ENCODE assay signal across 10 cellular contexts in genomic region chr7:155546449-155546848, GRCh38. TPM values are rescaled to one million over a fixed set of nuclear protein-coding genes. Genes with fewer than 3 reads are reported as not detected.
A peak's percentile ranks its signal among the peaks of the same experiment; 100 is the strongest.
DNase-seq lines count a peak whose midpoint lies in the region; ATAC-seq, FAIRE-seq and TF ChIP-seq lines count a peak whose summit lies in the region.
"Not testable (repeated sequence)": the region's sequence is repeated elsewhere in the genome, so short reads cannot be mapped to it uniquely, and the experiment has no call there.
"Had no signal": no experiment of that assay in that cellular context is flagged by ENCODE, and none has a peak within 500 bp of the region (broad histone marks: within the 10 kb centered on the region; RNA-seq: fewer than 3 reads in every experiment).

TSS of gene CNPY1 (minus strand) at chr7:155546559. CDS start at chr7:155545929, 630 bp downstream.

- H3K27me3 Mint-ChIP-seq in neural crest cell (ENCODE audit: low read depth) = not testable (repeated sequence)

- not testable (repeated sequence) for DNase-seq in RWPE2 (ENCODE audit: low spot score); left lobe of liver (ENCODE audit: low spot score); neural crest cell (ENCODE audit: low read depth, low spot score)
- peak; percentile 52 for DNase-seq in bronchial epithelial cell (ENCODE audit: low read depth)
- peak; percentile 22 for DNase-seq in epithelial cell of prostate (ENCODE audit: low read depth, low spot score)

- H3K36me3 ChIP-seq in HEK293 (ENCODE audit: control insufficient read depth in 2 of 2, insufficient read depth in 1 of 2, low read length in 2 of 2); RWPE2 (ENCODE audit: low read depth); bronchial epithelial cell (ENCODE audit: control insufficient read depth, insufficient read depth, low read length): not testable (repeated sequence)

- not testable (repeated sequence) for H3K27me3 ChIP-seq in RWPE2 (ENCODE audit: insufficient read depth, poor library complexity, severe bottlenecking); bronchial epithelial cell (ENCODE audit: control insufficient read depth, insufficient read depth, low read length)

- H3K27ac Mint-ChIP-seq in neural crest cell (ENCODE audit: unreplicated experiment) = peak within 1 kb of the TSS; percentile 89

- POLR2A ChIA-PET in HEK293 (lab: Yijun Ruan, JAX) = not testable (repeated sequence)

- ATAC-seq in RWPE2 (ENCODE audit: low read depth) (0 out of 3 replicates have a peak, but pooled peaks have one; percentile 9), left lobe of liver (peak; percentile 46)

- not testable (repeated sequence) for H3K9me3 ChIP-seq in HEK293 (ENCODE audit: control insufficient read depth, insufficient read depth, low read depth, low read length); RWPE2 (ENCODE audit: severe bottlenecking)

- not testable (repeated sequence) for H3K27ac ChIP-seq in HEK293 (ENCODE audit: extremely low read depth, low read depth, low read length); RWPE2 (ENCODE audit: poor library complexity, severe bottlenecking); epithelial cell of prostate

- not testable (repeated sequence) for H3K9me3 Mint-ChIP-seq in neural crest cell

- H3K4me1 ChIP-seq in HEK293 (ENCODE audit: control insufficient read depth, insufficient read depth, low read length); RWPE2 (ENCODE audit: insufficient read depth, poor library complexity, severe bottlenecking): not testable (repeated sequence)

- H3K4me3 ChIP-seq in HEK293 (ENCODE audit: low read depth, low read length); RWPE2 (ENCODE audit: severe bottlenecking); bronchial epithelial cell (ENCODE audit: low read depth, low read length): not testable (repeated sequence)

- H3K36me3 Mint-ChIP-seq in neural crest cell (ENCODE audit: low read depth) = not testable (repeated sequence)

- not testable (repeated sequence) for H3K4me3 Mint-ChIP-seq in neural crest cell

- H3K4me1 Mint-ChIP-seq in neural crest cell = peaks cover 18% of the 10 kb centered on the region

- CTCF ChIA-PET in HEK293 (lab: Yijun Ruan, JAX) = interaction anchor here (0.8 kb wide), 1 partner anchor 240 kb away, joined by 3 read pairs; no protein-coding TSS in a partner anchor

- TF ChIP-seq CTCF in HEK293 (tag by site-specific recombination; IDR thresholded peaks at IDR 0.05); RWPE2 (IDR thresholded peaks at IDR 0.05; ENCODE audit: poor library complexity, severe bottlenecking); bronchial epithelial cell (IDR thresholded peaks at IDR 0.05; ENCODE audit: insufficient read depth, low read length, severe bottlenecking); neural crest cell (conservative IDR thresholded peaks at IDR 0.05): not testable (repeated sequence)

- not testable (repeated sequence) for FAIRE-seq in bronchial epithelial cell (lab: Jason Lieb, UNC)

TF ChIP-seq in HEK293, 187 proteins besides CTCF, POLR2A, EP300 and RAD21:
- TF ChIP-seq ZNF121 (tag by site-specific recombination; IDR thresholded peaks at IDR 0.05) = 0 out of 2 replicates have a peak, but pooled peaks have one; percentile 1

RNA-seq across cellular contexts. Expression of gene CNPY1, which starts in this region (rescaled TPM):
- not detected in 2 replicates for total RNA-seq in bronchial epithelial cell
- total RNA-seq in left lobe of liver = not detected
- 1.5 and 2.4 TPM in 2 replicates for total RNA-seq in neural crest cell
- total RNA-seq: B cell; Caco-2; CD4-positive, CD25-positive, alpha-beta regulatory T cell; CD8-positive, alpha-beta T cell had no signal

Comparison
In these comparisons a context has a peak if more than half of its experiments do, and no peak if none do; other contexts are left out.
1. Peak in DNase-seq in bronchial epithelial cell; RNA of the gene not detected or under 1 TPM.
2. Peak in ATAC-seq in left lobe of liver; RNA of the gene not detected or under 1 TPM.